ENCODE assay signal across 11 cellular contexts in the genomic region with DNA sequence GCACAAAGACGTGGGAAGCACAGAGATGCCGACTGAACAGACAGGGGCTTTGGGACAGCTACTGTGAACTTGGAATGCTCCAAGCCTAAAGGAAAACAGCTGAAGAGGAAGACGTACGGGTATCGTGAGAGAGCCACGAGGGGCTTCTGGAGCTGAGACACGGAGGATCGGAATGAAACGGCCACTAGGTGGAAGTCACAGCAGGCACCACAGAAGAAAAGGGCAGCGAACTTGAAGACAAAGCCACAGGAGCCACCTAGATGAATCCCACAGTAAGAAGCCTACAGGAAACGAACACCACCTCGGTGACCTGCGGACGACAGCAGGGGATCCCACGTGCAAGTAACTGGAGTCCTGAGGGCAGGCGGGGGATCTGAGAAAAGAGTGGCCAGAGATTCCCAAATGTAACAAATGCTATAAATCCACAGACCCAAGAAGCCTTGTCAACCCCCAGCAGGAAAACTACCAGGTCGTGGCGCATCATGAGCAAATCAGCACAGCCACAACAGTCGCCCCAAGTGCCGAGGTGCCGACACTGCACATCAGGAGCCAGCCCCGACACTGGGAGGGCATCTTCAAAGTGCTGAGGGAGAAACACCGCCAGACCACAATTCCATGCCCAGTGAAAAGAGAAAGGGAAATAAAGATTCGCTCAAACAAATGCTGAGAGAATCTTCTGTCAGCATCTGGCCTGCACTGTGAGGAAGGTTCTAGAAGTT. TPM values are rescaled to one million over a fixed set of nuclear protein-coding genes. Genes with fewer than 3 reads are reported as not detected.
A peak's percentile ranks its signal among the peaks of the same experiment; 100 is the strongest.
DNase-seq lines count a peak whose midpoint lies in the region; TF ChIP-seq lines count a peak whose summit lies in the region.
"Had no signal": no experiment of that assay in that cellular context is flagged by ENCODE, and none has a peak within 500 bp of the region (broad histone marks: within the 10 kb centered on the region; RNA-seq: fewer than 3 reads in every experiment).

No MANE protein-coding gene starts in this region.

- TF ChIP-seq CTCF in LNCaP clone FGC (IDR thresholded peaks at IDR 0.05; ENCODE audit: control insufficient read depth, extremely low read depth, insufficient read depth) (0 out of 2 replicates have a peak, but pooled peaks have one; percentile 4), brain (conservative IDR thresholded peaks at IDR 0.05) (no peak), neutrophil (IDR thresholded peaks at IDR 0.05) (peak; percentile 10), tibial artery (IDR thresholded peaks at IDR 0.05) (no peak)

- peak overlapping the region; percentile 63 for H3K27ac ChIP-seq in CD4-positive, alpha-beta memory T cell (ENCODE audit: low read depth, low read length)
- H3K27ac ChIP-seq in neutrophil (peak overlapping the region; percentile 99), tibial artery (no peak overlapping the region)
- H3K27ac ChIP-seq: ovary had no signal

- no peaks in the 10 kb centered on the region for H3K27me3 Mint-ChIP-seq in CD4-positive, alpha-beta memory T cell
- H3K27me3 Mint-ChIP-seq in brain: peaks cover 3% of the 10 kb centered on the region

- no peak for DNase-seq in CD4-positive, alpha-beta memory T cell
- DNase-seq in LNCaP clone FGC (ENCODE audit: low read depth): no peak
- DNase-seq in activated CD4-positive, CD25-positive, alpha-beta regulatory T cell treated with anti-CD3 and anti-CD28 coated beads, Interleukin-2, amount 50 U/mL, for 72 hours: no peak
- no peak for DNase-seq in cerebellum (ENCODE audit: low spot score)
- no peak for DNase-seq in tibial artery
- no peak for DNase-seq in activated CD8-positive, alpha-beta memory T cell treated with anti-CD3 and anti-CD28 coated beads, Interleukin-2, amount 50 U/mL, for 4 hours
- DNase-seq: head of caudate nucleus, NCI-H2081 treated with DMSO at 0.1 percent for 48 hours, ovary had no signal

- H3K36me3 Mint-ChIP-seq in CD4-positive, alpha-beta memory T cell: peaks cover 4 to 12% of the 10 kb centered on the region in 2 donors
- no peaks in the 10 kb centered on the region for H3K36me3 Mint-ChIP-seq in brain

- H3K27me3 ChIP-seq in CD4-positive, alpha-beta memory T cell (ENCODE audit: insufficient read depth, low read length): no peaks in the 10 kb centered on the region
- H3K27me3 ChIP-seq in neutrophil (no peaks in the 10 kb centered on the region), tibial artery (no peaks in the 10 kb centered on the region)
- H3K27me3 ChIP-seq: ovary had no signal

- H3K4me1 Mint-ChIP-seq in CD4-positive, alpha-beta memory T cell: peaks cover 57 to 93% (median 76%) of the 10 kb centered on the region in 4 donors
- H3K4me1 Mint-ChIP-seq in brain: peaks cover 41% of the 10 kb centered on the region

- intact Hi-C loops in CD4-positive, alpha-beta memory T cell (cut with micrococcal nuclease): loop anchor here (5.0 kb wide), 2 partner anchors 95 to 110 kb away; a partner anchor contains a TSS
- intact Hi-C loops in tibial artery (cut with DNase I; ENCODE audit: low total_unique reads): no loop called here

- no peaks in the 10 kb centered on the region for H3K9me3 Mint-ChIP-seq in CD4-positive, alpha-beta memory T cell
- peaks cover 0 to 3% (median 0%) of the 10 kb centered on the region in 5 experiments for H3K9me3 Mint-ChIP-seq in brain

- no peak overlapping the region for H3K4me3 ChIP-seq in CD4-positive, alpha-beta memory T cell (ENCODE audit: low read length in 2 of 2)
- H3K4me3 ChIP-seq in LNCaP clone FGC (ENCODE audit: low read depth, low read length) (no peak overlapping the region), neutrophil (ENCODE audit: low read depth in 1 of 2, low read length in 1 of 2) (peak overlapping the region; percentile 47 to 62), tibial artery (no peak overlapping the region)
- H3K4me3 ChIP-seq: ovary had no signal

- H3K27ac Mint-ChIP-seq in CD4-positive, alpha-beta memory T cell: peak overlapping the region; percentile 84 to 95 (median 91)
- peak overlapping the region in 4 of 5 experiments; percentile 29 to 55 (median 32) for H3K27ac Mint-ChIP-seq in brain

- H3K36me3 ChIP-seq in CD4-positive, alpha-beta memory T cell (ENCODE audit: insufficient read depth, low read length): no peaks in the 10 kb centered on the region
- peaks cover 12% of the 10 kb centered on the region for H3K36me3 ChIP-seq in neutrophil
- peaks cover 0 to 13% (median 7%) of the 10 kb centered on the region in 3 donors for H3K36me3 ChIP-seq in tibial artery
- H3K36me3 ChIP-seq: ovary had no signal

- POLR2A ChIA-PET in CD4-positive, alpha-beta memory T cell (lab: Charles Lee; ENCODE audit: partially characterized antibody): interaction anchor here (1.4 to 4.9 kb wide), 6 partner anchors 19 to 112 kb away, joined by 6 to 42 read pairs (median 14); a partner anchor contains a TSS

- CTCF ChIA-PET in CD4-positive, alpha-beta memory T cell (lab: Charles Lee; ENCODE audit: partially characterized antibody): interaction anchor here (1.1 to 5.3 kb wide), 2 partner anchors 17 to 43 kb away, joined by 4 to 46 read pairs; a partner anchor contains a TSS

- H3K4me3 Mint-ChIP-seq in CD4-positive, alpha-beta memory T cell: peak overlapping the region in 7 of 8 donors; percentile 21 to 80 (median 67)
- H3K4me3 Mint-ChIP-seq in brain: no peak overlapping the region

- peaks cover 90% of the 10 kb centered on the region for H3K4me1 ChIP-seq in CD4-positive, alpha-beta memory T cell (ENCODE audit: insufficient read depth, low read length)
- H3K4me1 ChIP-seq in neutrophil (ENCODE audit: control insufficient read depth in 1 of 2, insufficient read depth in 1 of 2, low read depth in 1 of 2, low read length in 1 of 2): peaks cover 83 to 94% of the 10 kb centered on the region in 2 experiments
- H3K4me1 ChIP-seq in tibial artery: peaks cover 0 to 87% (median 46%) of the 10 kb centered on the region in 4 donors

- no peaks in the 10 kb centered on the region for H3K9me3 ChIP-seq in CD4-positive, alpha-beta memory T cell (ENCODE audit: control insufficient read depth in 1 of 2, low read length in 2 of 2)
- H3K9me3 ChIP-seq in neutrophil (no peaks in the 10 kb centered on the region), tibial artery (no peaks in the 10 kb centered on the region)
- H3K9me3 ChIP-seq: ovary had no signal

RNA-seq across cellular contexts. Expression of a gene that starts 39.3 kb away (rescaled TPM):
- total RNA-seq in CD4-positive, alpha-beta memory T cell: 10 to 100 TPM; 37.1 to 43.2 TPM
- polyA plus RNA-seq in CD4-positive, alpha-beta memory T cell: 10 to 100 TPM; 27.5 to 36.3 TPM
- 120 TPM for polyA plus RNA-seq in brain (ENCODE audit: insufficient read depth, low read depth, low replicate concordance)
- 43.2 TPM for total RNA-seq in cerebellum

RNA-seq across cellular contexts. Expression of a gene that starts 44.7 kb away (rescaled TPM):
- 10 to 100 TPM; 34.9 to 35.9 TPM for total RNA-seq in CD4-positive, alpha-beta memory T cell
- 10 to 100 TPM in 1 of 2 donors, 1 to 10 TPM in 1; 6.5 to 16.7 TPM for polyA plus RNA-seq in CD4-positive, alpha-beta memory T cell
- 4.9 TPM for polyA plus RNA-seq in brain (ENCODE audit: insufficient read depth, low read depth, low replicate concordance)
- total RNA-seq in cerebellum: 7.2 TPM

RNA-seq across cellular contexts. Expression of a gene that starts 58.0 kb away (rescaled TPM):
- 10 to 100 TPM; 71.3 to 73.4 TPM for total RNA-seq in CD4-positive, alpha-beta memory T cell
- polyA plus RNA-seq in CD4-positive, alpha-beta memory T cell: 100 to 1,000 TPM in 1 of 2 donors, 10 to 100 TPM in 1; 81.5 to 108 TPM
- polyA plus RNA-seq in brain (ENCODE audit: insufficient read depth, low read depth, low replicate concordance): 93.3 TPM
- 32.2 TPM for total RNA-seq in cerebellum

Comparison
In these comparisons a context has a peak if more than half of its experiments do, and no peak if none do; other contexts are left out.
1. H3K27ac ChIP-seq: peak in CD4-positive, alpha-beta memory T cell (single experiment) and neutrophil (single experiment); none in tibial artery (0 of 2).
2. H3K4me3 ChIP-seq: peak in neutrophil (2 of 2); none in CD4-positive, alpha-beta memory T cell (0 of 2), LNCaP clone FGC (single experiment) and tibial artery (0 of 2).
3. H3K4me3 Mint-ChIP-seq: peak in CD4-positive, alpha-beta memory T cell (7 of 8); none in brain (0 of 5).
4. CTCF ChIP-seq: peak in LNCaP clone FGC (single experiment) and neutrophil (single experiment); none in brain (0 of 2) and tibial artery (0 of 2).